7 cellular contexts compared by ENCODE assay signal in genomic region chr3:125055913-125056705, GRCh38. TPM values are rescaled to one million over a fixed set of nuclear protein-coding genes. Genes with fewer than 3 reads are reported as not detected.
DNase-seq lines count a peak whose midpoint lies in the region; ATAC-seq, FAIRE-seq and TF ChIP-seq lines count a peak whose summit lies in the region.

HEG1 (minus strand) TSS chr3:125055997; CDS start chr3:125055890, 107 bp downstream.

- no peaks in the 10 kb centered on the region for H3K9me3 ChIP-seq in H1 (ENCODE audit: insufficient read depth in 2 of 2, low read depth in 1 of 2, low read length in 1 of 2)

- no peak within 1 kb of the TSS for H4K5ac ChIP-seq in H1 (ENCODE audit: insufficient read length, low read depth, low read length)

- no peak within 1 kb of the TSS for H2BK12ac ChIP-seq in H1 (ENCODE audit: low read depth, low read length)

- H3K27me3 ChIP-seq in H1 (replicated peaks in 1 of 4; ENCODE audit: control insufficient read depth in 3 of 4, extremely low read depth in 1 of 4, insufficient read depth in 3 of 4, low read length in 3 of 4) = peaks cover 7 to 30% (median 19%) of the 10 kb centered on the region in 4 experiments

- H3K4me1 ChIP-seq in H1 (replicated peaks in 1 of 4; ENCODE audit: control insufficient read depth in 3 of 4, insufficient read depth in 4 of 4, low read length in 3 of 4) = peaks cover 17 to 33% (median 26%) of the 10 kb centered on the region in 4 experiments

- no peak within 1 kb of the TSS for H3K9ac ChIP-seq in H1 (replicated peaks in 1 of 4; ENCODE audit: extremely low read depth in 1 of 4, low read depth in 3 of 4, low read length in 3 of 4)

- H2BK20ac ChIP-seq in H1 (ENCODE audit: low read length) = no peak within 1 kb of the TSS

- no peak within 1 kb of the TSS; the same call in 1 of the 2 replicates for H3K18ac ChIP-seq in H1 (ENCODE audit: extremely low read depth, low read length)

- H2BK5ac ChIP-seq in H1 (ENCODE audit: low read depth, low read length) = no peak within 1 kb of the TSS

- H3K79me2 ChIP-seq in H1 (ENCODE audit: control insufficient read depth in 1 of 2, insufficient read depth in 2 of 2, low read length in 2 of 2) = no peaks in the 10 kb centered on the region

- H3K4ac ChIP-seq in H1 (replicated peaks; ENCODE audit: insufficient read length, low read depth, low read length) = no peak within 1 kb of the TSS

- DNase-seq in GM18507 (ENCODE audit: extremely low spot score, insufficient read length, low read depth) = peak; percentile 79
- DNase-seq in NCI-H446 (lab: John Stamatoyannopoulos, UW) = peak; percentile 61 to 86
- peak; percentile 50 to 57 (median 51) for DNase-seq in activated CD8-positive, alpha-beta memory T cell treated with anti-CD3 and anti-CD28 coated beads for 48 hours (ENCODE audit: low read depth in 2 of 3, low spot score in 2 of 3)
- DNase-seq in H1 (ENCODE audit: low read depth in 1 of 2, low spot score in 2 of 2) = peak in 1 of 2 experiments; percentile 83
- DNase-seq in mesenteric fat pad (ENCODE audit: low spot score) = peak; percentile 96
- DNase-seq in stimulated activated CD8-positive, alpha-beta memory T cell treated with anti-CD3 and anti-CD28 coated beads, Interleukin-15, amount 100 ng/mL, for 24 hours (ENCODE audit: low read depth) = peak; percentile 52

- H3K23ac ChIP-seq in H1 (ENCODE audit: insufficient read length) = no peak within 1 kb of the TSS

- CTCF ChIA-PET in H1 (lab: Charles Lee; ENCODE audit: partially characterized antibody) = interaction anchor here (0.6 to 1.5 kb wide), 3 partner anchors 61 to 146 kb away, joined by 3 to 5 read pairs (median 3); no protein-coding TSS in a partner anchor

- POLR2A ChIA-PET in H1 (lab: Charles Lee; ENCODE audit: partially characterized antibody) = no interaction called here

- TF ChIP-seq EP300 in H1 (IDR thresholded peaks at IDR 0.05; ENCODE audit: borderline replicate concordance in 1 of 2, low read depth in 2 of 2, low read length in 2 of 2) = no peak

- no peaks in the 10 kb centered on the region for H3K36me3 ChIP-seq in H1 (ENCODE audit: control insufficient read depth in 2 of 4, insufficient read depth in 4 of 4, low read length in 3 of 4)

- no peaks in the 10 kb centered on the region for H4K20me1 ChIP-seq in H1 (replicated peaks in 1 of 2; ENCODE audit: control insufficient read depth in 1 of 2, insufficient read depth in 2 of 2, low read length in 2 of 2)

- peak within 1 kb of the TSS; percentile 65 to 86 for H3K4me2 ChIP-seq in H1 (ENCODE audit: insufficient read depth in 1 of 2, low read depth in 2 of 2, low read length in 2 of 2)

- H2BK15ac ChIP-seq in H1 (ENCODE audit: low read length) = no peak within 1 kb of the TSS

- TF ChIP-seq CTCF in H1 (IDR thresholded peaks at IDR 0.05; ENCODE audit: control extremely low read depth in 1 of 3, insufficient read depth in 1 of 3, low read depth in 1 of 3, low read length in 3 of 3) = no peak

- peaks cover 9% of the 10 kb centered on the region; the same call in 1 of the 2 replicates for H3K23me2 ChIP-seq in H1 (ENCODE audit: low read depth, low read length)

- no peaks in the 10 kb centered on the region for H3K79me1 ChIP-seq in H1 (ENCODE audit: low read depth, low read length)

- peak within 1 kb of the TSS; percentile 56 to 77 (median 58) for H3K4me3 ChIP-seq in H1 (ENCODE audit: extremely low read depth in 1 of 4, insufficient read depth in 2 of 4, low read depth in 3 of 4, low read length in 4 of 4)

- no peak within 1 kb of the TSS for H3K27ac ChIP-seq in H1 (ENCODE audit: low read depth, low read length)

- H4K8ac ChIP-seq in H1 (ENCODE audit: extremely low read depth, insufficient read depth, low read length) = no peak within 1 kb of the TSS

- no peak within 1 kb of the TSS for H4K91ac ChIP-seq in H1 (replicated peaks; ENCODE audit: insufficient read length, low read length)

- H3K14ac ChIP-seq in H1 (ENCODE audit: insufficient read length) = no peak within 1 kb of the TSS

- ATAC-seq in HG02852 (IDR thresholded peaks at IDR 0.05; ENCODE audit: unreplicated experiment) = peak; percentile 69

- TF ChIP-seq RAD21 in H1 (IDR thresholded peaks at IDR 0.05 in 1 of 2, conservative IDR thresholded peaks at IDR 0.05 in 1 of 2; ENCODE audit: low read depth in 2 of 2, low read length in 2 of 2) = no peak

- FAIRE-seq in GM18507 (lab: Jason Lieb, UNC) (peak; percentile 62), H1 (lab: Jason Lieb, UNC) (no peak)

- no peak within 1 kb of the TSS for H3K56ac ChIP-seq in H1 (replicated peaks; ENCODE audit: insufficient read length, low read depth, low read length)

- no peak within 1 kb of the TSS for H2BK120ac ChIP-seq in H1 (replicated peaks; ENCODE audit: low read depth, low read length)

- no peak for TF ChIP-seq POLR2A in H1 (IDR thresholded peaks at IDR 0.05; ENCODE audit: control extremely low read depth in 1 of 2, low read depth in 2 of 2, low read length in 2 of 2)

- 11% methylated on average over 15 of the region's 67 CpGs; no CpG with 5 or more reads in 1 of the 2 experiments for WGBS in H1 (ENCODE audit: extremely low coverage in 1 of 2, insufficient coverage in 1 of 2, insufficient read length in 1 of 2, insufficient replicate concordance in 2 of 2, low coverage in 1 of 2, low lambda C conversion rate in 2 of 2, missing lambda C conversion rate in 1 of 2), 2 experiments

- H2AFZ ChIP-seq in H1 (ENCODE audit: low read length) = peak within 1 kb of the TSS; percentile 54; the same call in 1 of the 2 replicates

- H2AK5ac ChIP-seq in H1 (ENCODE audit: low read depth, low read length) = no peak within 1 kb of the TSS

TF ChIP-seq in H1, 55 proteins besides CTCF, POLR2A, EP300 and RAD21:
- peak; percentile 23; the same call in 1 of the 2 replicates for TF ChIP-seq MAX (IDR thresholded peaks at IDR 0.05)
- 0 out of 2 replicates have a peak, but pooled peaks have one; percentile 15 for TF ChIP-seq SUZ12 (IDR thresholded peaks at IDR 0.05; ENCODE audit: low read length)
- peak; percentile 50; the same call in 1 of the 2 replicates for TF ChIP-seq CHD2 (IDR thresholded peaks at IDR 0.05; ENCODE audit: low read length)
- peak; percentile 4 for TF ChIP-seq KDM4A (IDR thresholded peaks at IDR 0.05; ENCODE audit: low read depth, low read length, severe bottlenecking)
- TF ChIP-seq TCF12 (IDR thresholded peaks at IDR 0.05; ENCODE audit: low read depth, low read length) = no peak
- no peak for TF ChIP-seq TBP (IDR thresholded peaks at IDR 0.05; ENCODE audit: low read depth, low read length)
- TF ChIP-seq PHF8 (conservative IDR thresholded peaks at IDR 0.05; ENCODE audit: low read depth, low read length) = peak; percentile 24; the same call in 1 of the 2 replicates
- TF ChIP-seq ASH2L (IDR thresholded peaks at IDR 0.05; ENCODE audit: low read length) = peak; percentile 35
- no peak for TF ChIP-seq CBX5 (IDR thresholded peaks at IDR 0.05; ENCODE audit: low read depth, low read length)
- no peak for TF ChIP-seq HDAC6 (IDR thresholded peaks at IDR 0.05; ENCODE audit: low read depth, low read length)
TF ChIP-seq in H1: peak in this region for 6.

RNA-seq across cellular contexts. Expression of gene HEG1, which starts in this region (rescaled TPM):
- total RNA-seq in H1 (2021; fragmentation: NEBNext Ultra II Directional; extraction: Animal tissue kit (Norgen Biotek cat#: 25700)) = 9.7 and 13.1 TPM in 2 replicates
- polyA plus RNA-seq in H1 (2011; rRNA removed) = 5.0 and 5.3 TPM in 2 replicates
- polyA plus RNA-seq in H1 (2011; cell fraction: cytosol; rRNA removed) = 3.2 TPM
- 5.4 TPM for polyA plus RNA-seq in H1 (2011; cell fraction: nucleus; rRNA removed)
- 4.5 to 6.0 TPM (median 5.0 TPM) in 4 replicates for polyA plus RNA-seq in H1 (2012, experiment 1 of 2)
- 0.62 TPM for polyA plus RNA-seq in H1 (2012, experiment 2 of 2)
- polyA plus RNA-seq in H1 (2013, experiment 1 of 2) = 5.1 TPM
- 5.3 TPM for polyA plus RNA-seq in H1 (2013, experiment 2 of 2)
- polyA minus RNA-seq in H1 (2011; rRNA and poly(A)+ RNA removed) = 9.4 and 11.0 TPM in 2 replicates
- polyA minus RNA-seq in H1 (2011; cell fraction: cytosol; rRNA and poly(A)+ RNA removed) = 8.3 TPM
- polyA minus RNA-seq in H1 (2011; cell fraction: nucleus; rRNA and poly(A)+ RNA removed) = 8.0 TPM
- 102 TPM for total RNA-seq in mesenteric fat pad
